19 cellular contexts compared by ENCODE assay signal in the genomic region with DNA sequence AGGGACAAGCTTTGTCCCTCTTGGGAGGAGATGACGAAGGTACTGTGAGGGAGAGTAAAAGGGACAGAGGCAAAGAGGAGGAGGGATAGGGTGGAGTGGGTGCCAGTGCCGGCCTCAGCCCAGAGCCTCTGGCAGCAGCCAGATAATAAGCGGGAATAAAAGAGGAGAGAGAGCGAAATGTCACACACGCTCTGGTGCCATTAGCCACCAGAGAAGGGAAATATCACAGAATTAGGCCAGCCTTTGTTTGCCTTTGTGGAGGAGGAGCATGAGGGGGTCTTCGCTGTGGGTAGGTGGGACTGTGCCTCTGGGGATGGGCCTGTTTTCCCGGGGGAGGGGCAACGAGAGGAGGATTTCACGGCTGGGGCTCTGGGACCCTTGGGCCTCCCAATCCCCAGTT.
A peak's percentile ranks its signal among the peaks of the same experiment; 100 is the strongest.
DNase-seq lines count a peak whose midpoint lies in the region; ATAC-seq and TF ChIP-seq lines count a peak whose summit lies in the region.
"Had no signal": no experiment of that assay in that cellular context is flagged by ENCODE, and none has a peak within 500 bp of the region (broad histone marks: within the 10 kb centered on the region; RNA-seq: fewer than 3 reads in every experiment).

No MANE protein-coding gene starts in this region.

- H3K27ac ChIP-seq in GM23338 (ENCODE audit: low read depth) (no peak overlapping the region), Panc1 (ENCODE audit: low read length) (peak overlapping the region; percentile 56; the same call in 1 of the 2 replicates), endodermal cell (ENCODE audit: low read depth, low read length) (peak overlapping the region; percentile 24), neuronal stem cell (replicated peaks; ENCODE audit: low read length) (no peak overlapping the region)
- H3K27ac ChIP-seq: BLaER1 treated with 17β-estradiol and CSF1 and Interleukin-3, amounts not matched to agents 10 nM and 100 nM; SK-N-MC had no signal

- H2BK15ac ChIP-seq in neuronal stem cell (ENCODE audit: low read length) = no peak overlapping the region

- H3K4me3 Mint-ChIP-seq in GM23338 (no peak overlapping the region), endodermal cell (no peak overlapping the region)
- H3K4me3 Mint-ChIP-seq: CD8-positive, alpha-beta T cell had no signal

- H3K9me3 ChIP-seq in Panc1 (ENCODE audit: control insufficient read depth, insufficient read depth, low read depth, low read length) (no peaks in the 10 kb centered on the region), endodermal cell (ENCODE audit: control insufficient read depth, low read length) (no peaks in the 10 kb centered on the region), neuronal stem cell (replicated peaks in 1 of 2; ENCODE audit: control insufficient read depth in 2 of 2, insufficient read depth in 1 of 2, low read depth in 1 of 2, low read length in 2 of 2) (no peaks in the 10 kb centered on the region)

- H3K36me3 ChIP-seq in GM23338 (ENCODE audit: insufficient read depth) = no peaks in the 10 kb centered on the region
- no peaks in the 10 kb centered on the region for H3K36me3 ChIP-seq in Panc1 (ENCODE audit: control insufficient read depth, insufficient read depth, low read length)
- H3K36me3 ChIP-seq in endodermal cell (ENCODE audit: control insufficient read depth, insufficient read depth, low read length) = no peaks in the 10 kb centered on the region
- no peaks in the 10 kb centered on the region for H3K36me3 ChIP-seq in neuronal stem cell (replicated peaks in 1 of 2; ENCODE audit: control insufficient read depth in 2 of 2, insufficient read depth in 2 of 2, low read length in 2 of 2)
- H3K36me3 ChIP-seq: BLaER1 treated with 17β-estradiol and CSF1 and Interleukin-3, amounts not matched to agents 10 nM and 100 nM had no signal

- WGBS in endodermal cell (ENCODE audit: insufficient coverage in 1 of 2, insufficient read length in 1 of 2), 2 experiments = 86 to 92% methylated on average over 5 to 9 of the region's 9 CpGs
- no CpG with 5 or more reads among the region's 9 CpGs for WGBS in neuronal stem cell (ENCODE audit: extremely low coverage in 2 of 2, insufficient read length in 2 of 2, insufficient replicate concordance in 1 of 2), 2 donors

- H3K4me3 ChIP-seq in GM23338 = no peak overlapping the region
- no peak overlapping the region for H3K4me3 ChIP-seq in Panc1 (ENCODE audit: low read depth in 2 of 2, low read length in 2 of 2)
- H3K4me3 ChIP-seq in endodermal cell (ENCODE audit: low read length) = no peak overlapping the region
- no peak overlapping the region for H3K4me3 ChIP-seq in neuronal stem cell (ENCODE audit: low read length in 2 of 2)
- H3K4me3 ChIP-seq: BLaER1 treated with 17β-estradiol and CSF1 and Interleukin-3, amounts not matched to agents 10 nM and 100 nM; GM12878; SK-N-MC had no signal

- TF ChIP-seq CTCF in GM23338 (conservative IDR thresholded peaks at IDR 0.05; ENCODE audit: low read depth in 2 of 2) (no peak), Panc1 (IDR thresholded peaks at IDR 0.05) (no peak), endodermal cell (conservative IDR thresholded peaks at IDR 0.05) (no peak)

- H4K8ac ChIP-seq in neuronal stem cell (ENCODE audit: low read depth, low read length) = no peak overlapping the region

- H3K4me1 Mint-ChIP-seq in GM23338 = peaks cover 34% of the 10 kb centered on the region
- peaks cover 41% of the 10 kb centered on the region for H3K4me1 Mint-ChIP-seq in endodermal cell

- no peaks in the 10 kb centered on the region for H3K36me3 Mint-ChIP-seq in GM23338 (ENCODE audit: low read depth)
- no peaks in the 10 kb centered on the region for H3K36me3 Mint-ChIP-seq in endodermal cell (ENCODE audit: low read depth)
- H3K36me3 Mint-ChIP-seq in activated naive CD4-positive, alpha-beta T cell treated with anti-CD3 and anti-CD28 coated beads, Interleukin-2, amount 50 U/mL, for 72 hours = no peaks in the 10 kb centered on the region
- H3K36me3 Mint-ChIP-seq: CD8-positive, alpha-beta T cell had no signal

- H3K79me1 ChIP-seq in neuronal stem cell (ENCODE audit: low read depth, low read length) = no peaks in the 10 kb centered on the region

- H2BK120ac ChIP-seq in neuronal stem cell (ENCODE audit: low read depth, low read length) = no peak overlapping the region

- H3K27me3 Mint-ChIP-seq in GM23338 (ENCODE audit: insufficient read depth, low read depth, poor library complexity) (peaks cover 2% of the 10 kb centered on the region), endodermal cell (ENCODE audit: insufficient read depth) (peaks cover 9% of the 10 kb centered on the region)

- no peak overlapping the region for H4K91ac ChIP-seq in neuronal stem cell (ENCODE audit: low read depth, low read length, poor library complexity)

- CTCF ChIA-PET in Panc1 (lab: Charles Lee) = no interaction called here

- no peaks in the 10 kb centered on the region for H3K79me2 ChIP-seq in GM23338 (replicated peaks; ENCODE audit: insufficient read depth)

- no peak for DNase-seq in GM23338 (ENCODE audit: low spot score)
- no peak for DNase-seq in Panc1 (ENCODE audit: low read depth, low spot score)
- no peak for DNase-seq in endodermal cell
- DNase-seq in neuronal stem cell (ENCODE audit: low spot score) = no peak
- DNase-seq in activated naive CD4-positive, alpha-beta T cell treated with anti-CD3 and anti-CD28 coated beads, Interleukin-2, amount 50 U/mL, for 72 hours (ENCODE audit: low spot score in 2 of 2) = no peak
- DNase-seq in cerebellar cortex (ENCODE audit: low spot score) = no peak
- DNase-seq: Calu3; CD8-positive, alpha-beta T cell; GF-D8; HCEC 1CT; KBM-7; NCI-H1694 treated with DMSO at 0.1 percent for 48 hours; NCI-H526; NK-92 treated with Interleukin-12 subunit alpha and Interleukin-12 subunit beta, amount 100 ng/mL, for 24 hours; SHP77 had no signal

- ATAC-seq in GM23338 (no peak), Panc1 (no peak), HG03378 (IDR thresholded peaks at IDR 0.05; ENCODE audit: unreplicated experiment) (no peak)
- no peak for ATAC-seq in activated naive CD4-positive, alpha-beta T cell treated with anti-CD3 and anti-CD28 coated beads, Interleukin-2, amount 50 U/mL, for 72 hours
- ATAC-seq: CD8-positive, alpha-beta T cell; GM12878 had no signal

- H2AFZ ChIP-seq in GM23338 = peak overlapping the region; percentile 72; the same call in 1 of the 2 replicates
- peak overlapping the region; percentile 32 for H2AFZ ChIP-seq in neuronal stem cell (ENCODE audit: low read length)

- no peaks in the 10 kb centered on the region for H3K9me3 Mint-ChIP-seq in GM23338
- no peaks in the 10 kb centered on the region for H3K9me3 Mint-ChIP-seq in endodermal cell
- no peaks in the 10 kb centered on the region for H3K9me3 Mint-ChIP-seq in activated naive CD4-positive, alpha-beta T cell treated with anti-CD3 and anti-CD28 coated beads, Interleukin-2, amount 50 U/mL, for 72 hours
- H3K9me3 Mint-ChIP-seq: CD8-positive, alpha-beta T cell had no signal

- H3K27ac Mint-ChIP-seq in GM23338 = no peak overlapping the region
- no peak overlapping the region for H3K27ac Mint-ChIP-seq in endodermal cell
- no peak overlapping the region for H3K27ac Mint-ChIP-seq in activated naive CD4-positive, alpha-beta T cell treated with anti-CD3 and anti-CD28 coated beads, Interleukin-2, amount 50 U/mL, for 72 hours
- H3K27ac Mint-ChIP-seq: CD8-positive, alpha-beta T cell had no signal

- H3F3A ChIP-seq in GM23338 (replicated peaks; ENCODE audit: low read depth) = 0 out of 2 replicates have a peak, but pooled peaks cover 7% of the 10 kb centered on the region

- no peak overlapping the region for H2BK5ac ChIP-seq in neuronal stem cell (ENCODE audit: low read length)

- POLR2A ChIA-PET in Panc1 (lab: Charles Lee) = no interaction called here

- H3K27me3 ChIP-seq in GM23338 (ENCODE audit: insufficient read depth) (no peaks in the 10 kb centered on the region), Panc1 (ENCODE audit: control insufficient read depth, insufficient read depth, low read length) (no peaks in the 10 kb centered on the region), endodermal cell (ENCODE audit: control insufficient read depth, insufficient read depth, low read length, poor library complexity, severe bottlenecking) (peaks cover 38% of the 10 kb centered on the region), neuronal stem cell (ENCODE audit: control insufficient read depth in 3 of 3, insufficient read depth in 3 of 3, low read depth in 1 of 3, low read length in 3 of 3) (no peaks in the 10 kb centered on the region)
- H3K27me3 ChIP-seq: BLaER1 treated with 17β-estradiol and CSF1 and Interleukin-3, amounts not matched to agents 10 nM and 100 nM had no signal

- no peaks in the 10 kb centered on the region for H4K20me1 ChIP-seq in GM23338 (replicated peaks; ENCODE audit: insufficient read depth)
- H4K20me1 ChIP-seq: BLaER1 treated with 17β-estradiol and CSF1 and Interleukin-3, amounts not matched to agents 10 nM and 100 nM had no signal

- intact Hi-C loops in Panc1 (cut with micrococcal nuclease; ENCODE audit: unreplicated experiment) = no loop called here

- H2AK5ac ChIP-seq in neuronal stem cell (ENCODE audit: low read depth, low read length) = no peak overlapping the region

- in situ Hi-C loops in Panc1 (cut with HindIII; ENCODE audit: low pct_unique_long_range_greater_than_20kb, low sequenced_read_pairs) = no loop called here

- no peak overlapping the region for H3K4me2 ChIP-seq in GM23338
- H3K4me2 ChIP-seq in neuronal stem cell (ENCODE audit: insufficient read depth, low read length, poor library complexity, severe bottlenecking) = no peak overlapping the region
- H3K4me2 ChIP-seq: BLaER1 treated with 17β-estradiol and CSF1 and Interleukin-3, amounts not matched to agents 10 nM and 100 nM had no signal

- peak overlapping the region; percentile 0 for H3K18ac ChIP-seq in neuronal stem cell (ENCODE audit: low read length)

- no TSS peak for BruUV-seq in Panc1 (replicated peaks; lab: Mats Ljungman, UMichigan)

- no peak overlapping the region for H2BK12ac ChIP-seq in neuronal stem cell (ENCODE audit: low read length)

- no peak overlapping the region for H3K4ac ChIP-seq in neuronal stem cell (ENCODE audit: low read length)

- H3K14ac ChIP-seq in neuronal stem cell (ENCODE audit: low read length) = no peak overlapping the region

- no peaks in the 10 kb centered on the region for H3K9me2 ChIP-seq in GM23338 (ENCODE audit: insufficient read depth)

- H3K23ac ChIP-seq in neuronal stem cell (ENCODE audit: low read depth, low read length, poor library complexity) = no peak overlapping the region

- H3K9ac ChIP-seq in endodermal cell (ENCODE audit: extremely low read depth, low read length, poor library complexity, severe bottlenecking) (no peak overlapping the region), neuronal stem cell (ENCODE audit: low read depth, low read length, poor library complexity) (no peak overlapping the region)
- H3K9ac ChIP-seq: BLaER1 treated with 17β-estradiol and CSF1 and Interleukin-3, amounts not matched to agents 10 nM and 100 nM had no signal

- peaks cover 15% of the 10 kb centered on the region for H3K4me1 ChIP-seq in GM23338 (ENCODE audit: insufficient read depth)
- peaks cover 27% of the 10 kb centered on the region for H3K4me1 ChIP-seq in Panc1 (ENCODE audit: control insufficient read depth, insufficient read depth, low read length)
- peaks cover 14% of the 10 kb centered on the region for H3K4me1 ChIP-seq in endodermal cell (ENCODE audit: control insufficient read depth, insufficient read depth, low read length)
- H3K4me1 ChIP-seq in neuronal stem cell (ENCODE audit: control insufficient read depth in 2 of 2, insufficient read depth in 1 of 2, low read depth in 1 of 2, low read length in 2 of 2) = peaks cover 25 to 26% of the 10 kb centered on the region in 2 donors

Comparison
In these comparisons a context has a peak if more than half of its experiments do, and no peak if none do; other contexts are left out.
1. H3K27ac ChIP-seq: peak in Panc1 (single experiment) and endodermal cell (single experiment); none in GM23338 (single experiment) and neuronal stem cell (single experiment).